17 cellular contexts compared by ENCODE assay signal in genomic region chr20:4375881-4376280, GRCh38.
A peak's percentile ranks its signal among the peaks of the same experiment; 100 is the strongest.
DNase-seq lines count a peak whose midpoint lies in the region; ATAC-seq and TF ChIP-seq lines count a peak whose summit lies in the region.
"Had no signal": no experiment of that assay in that cellular context is flagged by ENCODE, and none has a peak within 500 bp of the region (broad histone marks: within the 10 kb centered on the region; RNA-seq: fewer than 3 reads in every experiment).

No MANE protein-coding gene starts in this region.

- no peaks in the 10 kb centered on the region for H3K4me1 ChIP-seq in PC-9 (replicated peaks; ENCODE audit: insufficient read depth)
- H3K4me1 ChIP-seq: gastroesophageal sphincter, neural progenitor cell had no signal

- H3K4me2 ChIP-seq in PC-9: no peak overlapping the region
- H3K4me2 ChIP-seq: neural progenitor cell had no signal

- H4K20me1 ChIP-seq in PC-9 (ENCODE audit: insufficient read depth): no peaks in the 10 kb centered on the region

- intact Hi-C loops in activated CD4-positive, alpha-beta T cell treated with anti-CD3 and anti-CD28 coated beads, Interleukin-2, amount 10 ng/mL, durations not matched to agents 24 days and 14 days (cut with micrococcal nuclease): no loop called here
- intact Hi-C loops in PC-9 (cut with micrococcal nuclease; ENCODE audit: unreplicated experiment): no loop called here

- no peaks in the 10 kb centered on the region for H3F3A ChIP-seq in PC-9 (ENCODE audit: insufficient read depth, low read depth)

- CTCF ChIA-PET in PC-9 (lab: Charles Lee): no interaction called here

- peak overlapping the region; percentile 54 for H3K4me3 ChIP-seq in SK-N-MC
- no peak overlapping the region for H3K4me3 ChIP-seq in fibroblast of mammary gland (ENCODE audit: control insufficient read depth, low read depth, low read length)
- no peak overlapping the region for H3K4me3 ChIP-seq in PC-9
- H3K4me3 ChIP-seq: coronary artery, gastroesophageal sphincter, neural progenitor cell had no signal

- H3K27me3 Mint-ChIP-seq in activated CD4-positive, alpha-beta T cell treated with anti-CD3 and anti-CD28 coated beads, Interleukin-2, amount 10 ng/mL, durations not matched to agents 24 days and 14 days: peaks cover 20% of the 10 kb centered on the region
- H3K27me3 Mint-ChIP-seq in endothelial cell (ENCODE audit: unreplicated experiment): no peaks in the 10 kb centered on the region

- H3K36me3 ChIP-seq in SK-N-MC (ENCODE audit: insufficient read depth, low read length): no peaks in the 10 kb centered on the region
- H3K36me3 ChIP-seq in PC-9 (ENCODE audit: low read depth): no peaks in the 10 kb centered on the region
- H3K36me3 ChIP-seq: gastroesophageal sphincter, neural progenitor cell had no signal

- DNase-seq in activated CD4-positive, alpha-beta T cell treated with anti-CD3 and anti-CD28 coated beads, Interleukin-2, amount 10 ng/mL, durations not matched to agents 24 days and 14 days: peak; percentile 54
- DNase-seq in activated CD4-positive, alpha-beta T cell treated with anti-CD3 and anti-CD28 coated beads for 4 hours: no peak
- DNase-seq in SK-N-MC (ENCODE audit: low read depth, low spot score) (peak; percentile 85), fibroblast of mammary gland (ENCODE audit: low read depth) (peak; percentile 75), smooth muscle cell of the brain vasculature (ENCODE audit: low read depth, low spot score) (peak; percentile 3), PC-9 (no peak), endothelial cell (ENCODE audit: low spot score) (no peak)
- DNase-seq: activated CD4-positive, alpha-beta T cell treated with anti-CD3 and anti-CD28 coated beads for 36 hours; activated gamma-delta T cell; left ventricle myocardium superior; MM.1S; NCI-H446 treated with DMSO at 0.1 percent for 48 hours; stimulated activated CD8-positive, alpha-beta memory T cell treated with anti-CD3 and anti-CD28 coated beads, Interleukin-4, amount 100 ng/mL, for 48 hours had no signal

- no peaks in the 10 kb centered on the region for H3K79me2 ChIP-seq in PC-9 (ENCODE audit: low read depth)

- no peak overlapping the region for H3K9ac ChIP-seq in SK-N-MC (ENCODE audit: insufficient read length)
- H3K9ac ChIP-seq: neural progenitor cell had no signal

- H3K9me3 Mint-ChIP-seq in activated CD4-positive, alpha-beta T cell treated with anti-CD3 and anti-CD28 coated beads, Interleukin-2, amount 10 ng/mL, durations not matched to agents 24 days and 14 days: peaks cover 10% of the 10 kb centered on the region
- no peaks in the 10 kb centered on the region for H3K9me3 Mint-ChIP-seq in endothelial cell (ENCODE audit: unreplicated experiment)

- no peak overlapping the region for H2AFZ ChIP-seq in PC-9
- H2AFZ ChIP-seq: neural progenitor cell had no signal

- peaks cover 3% of the 10 kb centered on the region for H3K36me3 Mint-ChIP-seq in activated CD4-positive, alpha-beta T cell treated with anti-CD3 and anti-CD28 coated beads, Interleukin-2, amount 10 ng/mL, durations not matched to agents 24 days and 14 days (ENCODE audit: low read depth)
- no peaks in the 10 kb centered on the region for H3K36me3 Mint-ChIP-seq in endothelial cell (ENCODE audit: low read depth, unreplicated experiment)
- H3K36me3 Mint-ChIP-seq: neural progenitor cell had no signal

- 0 out of 2 replicates have a peak, but pooled peaks cover 1% of the 10 kb centered on the region for H3K27me3 ChIP-seq in PC-9 (ENCODE audit: insufficient read depth, low read depth)
- H3K27me3 ChIP-seq: gastroesophageal sphincter, neural progenitor cell had no signal

- no peak overlapping the region for H3K4me3 Mint-ChIP-seq in activated CD4-positive, alpha-beta T cell treated with anti-CD3 and anti-CD28 coated beads, Interleukin-2, amount 10 ng/mL, durations not matched to agents 24 days and 14 days
- no peak overlapping the region for H3K4me3 Mint-ChIP-seq in endothelial cell (ENCODE audit: unreplicated experiment)
- H3K4me3 Mint-ChIP-seq: activated CD4-positive, alpha-beta T cell treated with anti-CD3 and anti-CD28 coated beads for 36 hours; neural progenitor cell had no signal

- no peak for ATAC-seq in GM21737 (IDR thresholded peaks at IDR 0.05; ENCODE audit: unreplicated experiment)
- ATAC-seq: activated CD4-positive, alpha-beta T cell treated with anti-CD3 and anti-CD28 coated beads for 36 hours; gastroesophageal sphincter; left ventricle myocardium superior had no signal

- TF ChIP-seq CTCF in fibroblast of mammary gland (conservative IDR thresholded peaks at IDR 0.05; ENCODE audit: control insufficient read depth, insufficient read depth, low read depth, low read length): no peak
- TF ChIP-seq CTCF in PC-9 (conservative IDR thresholded peaks at IDR 0.05): no peak
- no peak for TF ChIP-seq CTCF in endothelial cell (IDR thresholded peaks at IDR 0.05; ENCODE audit: unreplicated experiment)

- BruUV-seq in PC-9 (replicated peaks; lab: Mats Ljungman, UMichigan): no TSS peak

- peak overlapping the region; percentile 71; the same call in 1 of the 2 replicates for H3K27ac ChIP-seq in SK-N-MC
- no peak overlapping the region for H3K27ac ChIP-seq in PC-9
- H3K27ac ChIP-seq: coronary artery, gastroesophageal sphincter, neural progenitor cell had no signal

- H3K9me2 ChIP-seq in PC-9 (ENCODE audit: insufficient read depth): no peaks in the 10 kb centered on the region

- H3K9me3 ChIP-seq in SK-N-MC (ENCODE audit: low read depth, low read length) (no peaks in the 10 kb centered on the region), PC-9 (ENCODE audit: insufficient read depth, low read depth) (peaks cover 5% of the 10 kb centered on the region; the same call in 1 of the 2 replicates)
- H3K9me3 ChIP-seq: gastroesophageal sphincter had no signal

- POLR2A ChIA-PET in PC-9 (lab: Charles Lee; ENCODE audit: unreplicated experiment): no interaction called here

- no peak overlapping the region for H3K27ac Mint-ChIP-seq in activated CD4-positive, alpha-beta T cell treated with anti-CD3 and anti-CD28 coated beads, Interleukin-2, amount 10 ng/mL, durations not matched to agents 24 days and 14 days
- H3K27ac Mint-ChIP-seq in endothelial cell (ENCODE audit: unreplicated experiment): no peak overlapping the region
- H3K27ac Mint-ChIP-seq: activated CD4-positive, alpha-beta T cell treated with anti-CD3 and anti-CD28 coated beads for 36 hours; neural progenitor cell had no signal

- peaks cover 21% of the 10 kb centered on the region for H3K4me1 Mint-ChIP-seq in activated CD4-positive, alpha-beta T cell treated with anti-CD3 and anti-CD28 coated beads, Interleukin-2, amount 10 ng/mL, durations not matched to agents 24 days and 14 days
- H3K4me1 Mint-ChIP-seq in endothelial cell (ENCODE audit: unreplicated experiment): no peaks in the 10 kb centered on the region

Comparison
In these comparisons a context has a peak if more than half of its experiments do, and no peak if none do; other contexts are left out.
1. DNase-seq: peak in activated CD4-positive, alpha-beta T cell treated with anti-CD3 and anti-CD28 coated beads, Interleukin-2, amount 10 ng/mL, durations not matched to agents 24 days and 14 days (single experiment), SK-N-MC (single experiment), fibroblast of mammary gland (single experiment) and smooth muscle cell of the brain vasculature (single experiment); none in activated CD4-positive, alpha-beta T cell treated with anti-CD3 and anti-CD28 coated beads for 4 hours (0 of 2), PC-9 (0 of 2) and endothelial cell (single experiment).